3 cellular contexts compared by ENCODE assay signal in the genomic region with DNA sequence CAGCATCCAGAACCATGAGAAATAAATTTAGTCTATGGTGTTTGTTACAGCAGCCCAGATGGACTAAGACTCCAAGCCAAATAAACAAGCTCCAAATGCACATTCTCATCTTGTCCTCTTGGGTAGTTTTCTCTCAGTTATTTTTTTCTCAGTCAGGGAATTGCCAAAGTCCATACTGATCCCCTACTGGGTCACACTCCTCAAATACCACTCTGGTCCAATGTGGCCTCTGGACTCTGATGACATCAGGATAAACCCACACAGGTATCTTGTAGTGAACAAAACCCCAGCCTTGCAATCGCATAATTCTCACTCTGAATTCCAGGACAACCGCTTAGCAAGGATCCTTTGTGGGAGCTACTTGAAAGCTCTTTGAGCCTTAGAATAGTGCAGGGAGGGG.
"Had no signal": no experiment of that assay in that cellular context is flagged by ENCODE, and none has a peak within 500 bp of the region (broad histone marks: within the 10 kb centered on the region; RNA-seq: fewer than 3 reads in every experiment).

No MANE protein-coding gene starts in this region.

- H3K4me2 ChIP-seq: GM23338 had no signal

- ATAC-seq: GM23338 had no signal

- H2AFZ ChIP-seq: GM23338 had no signal

- DNase-seq: H9, HCEC 1CT had no signal

- H3K4me3 ChIP-seq: GM23338 had no signal
